Comparison of ENCODE assay signal across 1 cellular context in genomic region chr17:82037113-82037888, GRCh38.
TF ChIP-seq lines count a peak whose summit lies in the region.

Gene DCXR (minus strand): TSS chr17:82037697. CDS start chr17:82037682, 15 bp downstream.

TF ChIP-seq in HepG2, 621 proteins besides CTCF, POLR2A, EP300 and RAD21 (continued from another document and continues in another):
- TF ChIP-seq JUN (CRISPR knock-in tag; IDR thresholded peaks at IDR 0.05) (no peak), NCOA1 (CRISPR knock-in tag; IDR thresholded peaks at IDR 0.05) (peak; percentile 85; the same call in 1 of the 2 replicates), MXD4 (CRISPR knock-in tag; IDR thresholded peaks at IDR 0.05) (peak; percentile 97), FOXP4 (CRISPR knock-in tag; IDR thresholded peaks at IDR 0.05) (no peak; the same call in 1 of the 2 replicates), FOXC1 (CRISPR knock-in tag; IDR thresholded peaks at IDR 0.05; ENCODE audit: borderline replicate concordance) (peak; percentile 87), CSRNP2 (CRISPR knock-in tag; conservative IDR thresholded peaks at IDR 0.05; ENCODE audit: low read depth) (no peak), SP140L (CRISPR knock-in tag; IDR thresholded peaks at IDR 0.05; ENCODE audit: borderline replicate concordance) (no peak), RBM39 (IDR thresholded peaks at IDR 0.05; ENCODE audit: low read depth, low read length, poor library complexity, severe bottlenecking) (peak; percentile 72), ARNT2 (CRISPR knock-in tag; IDR thresholded peaks at IDR 0.05; ENCODE audit: low read depth) (peak; percentile 98), GABPA (IDR thresholded peaks at IDR 0.05; ENCODE audit: low read depth, low read length) (peak; percentile 16; the same call in 1 of the 2 replicates), GABPA (CRISPR knock-in tag; IDR thresholded peaks at IDR 0.05; ENCODE audit: low read depth) (no peak; the same call in 1 of the 2 replicates), IRF2 (CRISPR knock-in tag; IDR thresholded peaks at IDR 0.05) (peak; percentile 59; the same call in 1 of the 2 replicates), ATF2 (CRISPR knock-in tag; IDR thresholded peaks at IDR 0.05) (peak; percentile 41; the same call in 1 of the 2 replicates), ZZZ3 (CRISPR knock-in tag; IDR thresholded peaks at IDR 0.05; ENCODE audit: borderline replicate concordance) (no peak), GFI1 (CRISPR knock-in tag; IDR thresholded peaks at IDR 0.05; ENCODE audit: borderline replicate concordance) (peak; percentile 22; the same call in 1 of the 2 replicates), MXI1 (IDR thresholded peaks at IDR 0.05; ENCODE audit: borderline replicate concordance, low read depth, low read length) (peak; percentile 79; the same call in 2 of the 3 replicates), ZNF776 (CRISPR knock-in tag; IDR thresholded peaks at IDR 0.05) (peak; percentile 98), ZNF496 (CRISPR knock-in tag; IDR thresholded peaks at IDR 0.05; ENCODE audit: insufficient replicate concordance) (no peak), HMGXB3 (CRISPR knock-in tag; IDR thresholded peaks at IDR 0.05; ENCODE audit: borderline replicate concordance) (peak; percentile 67; the same call in 1 of the 2 replicates), ELF3 (CRISPR knock-in tag; IDR thresholded peaks at IDR 0.05) (peak; percentile 64), RFX1 (IDR thresholded peaks at IDR 0.05) (no peak), MED13 (CRISPR knock-in tag; IDR thresholded peaks at IDR 0.05) (0 out of 2 replicates have a peak, but pooled peaks have one; percentile 40), NFKBIZ (CRISPR knock-in tag; IDR thresholded peaks at IDR 0.05) (peak; percentile 68; the same call in 1 of the 2 replicates), YY1 (IDR thresholded peaks at IDR 0.05; ENCODE audit: insufficient read depth, insufficient replicate concordance, low read depth, low read length) (peak; percentile 85), HOXA9 (CRISPR knock-in tag; IDR thresholded peaks at IDR 0.05; ENCODE audit: borderline replicate concordance) (0 out of 2 replicates have a peak, but pooled peaks have one; percentile 53), ZNF513 (CRISPR knock-in tag; conservative IDR thresholded peaks at IDR 0.05) (no peak), ZNF569 (CRISPR knock-in tag; IDR thresholded peaks at IDR 0.05; ENCODE audit: borderline replicate concordance) (0 out of 2 replicates have a peak, but pooled peaks have one; percentile 66), HES4 (CRISPR knock-in tag; IDR thresholded peaks at IDR 0.05; ENCODE audit: borderline replicate concordance) (peak; percentile 81), ZNF761 (CRISPR knock-in tag; conservative IDR thresholded peaks at IDR 0.05) (peak; percentile 90; the same call in 1 of the 2 replicates), LRRFIP1 (CRISPR knock-in tag; conservative IDR thresholded peaks at IDR 0.05) (no peak), TAF1 (CRISPR knock-in tag; IDR thresholded peaks at IDR 0.05) (peak; percentile 87), CREM (IDR thresholded peaks at IDR 0.05) (no peak), CREM (CRISPR knock-in tag; IDR thresholded peaks at IDR 0.05) (no peak), ZNF549 (CRISPR knock-in tag; IDR thresholded peaks at IDR 0.05) (no peak), NFRKB (IDR thresholded peaks at IDR 0.05) (no peak), KLF12 (CRISPR knock-in tag; IDR thresholded peaks at IDR 0.05; ENCODE audit: borderline replicate concordance) (peak; percentile 73; the same call in 1 of the 2 replicates), PATZ1 (CRISPR knock-in tag; IDR thresholded peaks at IDR 0.05) (peak; percentile 81), ZNF124 (CRISPR knock-in tag; IDR thresholded peaks at IDR 0.05) (peak; percentile 77; the same call in 1 of the 2 replicates), FOSL1 (CRISPR knock-in tag; IDR thresholded peaks at IDR 0.05; ENCODE audit: borderline replicate concordance) (no peak), ZNF205 (CRISPR knock-in tag; IDR thresholded peaks at IDR 0.05) (peak; percentile 66; the same call in 1 of the 2 replicates), HNF1B (CRISPR knock-in tag; IDR thresholded peaks at IDR 0.05) (no peak; the same call in none of the 2 replicates), ZSCAN29 (CRISPR knock-in tag; conservative IDR thresholded peaks at IDR 0.05) (peak; percentile 75; the same call in 1 of the 2 replicates), ZKSCAN5 (CRISPR knock-in tag; IDR thresholded peaks at IDR 0.05) (no peak), RFXAP (CRISPR knock-in tag; IDR thresholded peaks at IDR 0.05; ENCODE audit: borderline replicate concordance) (peak; percentile 44; the same call in 1 of the 2 replicates), NFYB (CRISPR knock-in tag; IDR thresholded peaks at IDR 0.05) (peak; percentile 95), ZNF616 (CRISPR knock-in tag; IDR thresholded peaks at IDR 0.05; ENCODE audit: low read depth) (peak; percentile 49; the same call in 1 of the 2 replicates), KDM4B (CRISPR knock-in tag; IDR thresholded peaks at IDR 0.05) (peak; percentile 80; the same call in 1 of the 2 replicates), WIZ (CRISPR knock-in tag; IDR thresholded peaks at IDR 0.05) (peak; percentile 85; the same call in 1 of the 2 replicates)
